ENCODE assay signal across 1 cellular context in the genomic region with DNA sequence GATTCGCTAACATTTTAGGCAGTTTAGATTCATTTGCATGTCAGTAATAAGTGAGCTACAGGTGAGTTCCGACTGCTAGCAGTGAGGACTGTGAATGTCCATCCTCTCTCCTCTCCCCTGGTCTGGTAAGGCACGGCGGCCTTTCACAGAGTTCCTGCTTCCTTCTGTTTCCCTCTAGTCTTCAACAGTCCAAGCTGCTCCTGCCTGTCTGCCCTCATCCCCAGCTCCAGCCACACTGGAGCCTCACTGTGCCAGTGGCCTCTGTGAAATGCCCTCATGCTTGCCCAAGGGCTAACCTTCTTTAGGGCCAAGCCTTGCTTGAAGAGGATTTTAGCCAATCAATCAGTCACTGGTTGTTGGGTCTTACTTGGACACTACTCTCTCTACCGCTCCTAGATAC.
TF ChIP-seq lines count a peak whose summit lies in the region.

No MANE protein-coding gene starts in this region.

TF ChIP-seq in IMR-90, 13 proteins besides CTCF, POLR2A, EP300 and RAD21:
- no peak for TF ChIP-seq BHLHE40 (IDR thresholded peaks at IDR 0.05; ENCODE audit: low read depth, low read length)
- no peak for TF ChIP-seq RCOR1 (IDR thresholded peaks at IDR 0.05; ENCODE audit: insufficient replicate concordance, low read length)
- TF ChIP-seq, protein P1, sequence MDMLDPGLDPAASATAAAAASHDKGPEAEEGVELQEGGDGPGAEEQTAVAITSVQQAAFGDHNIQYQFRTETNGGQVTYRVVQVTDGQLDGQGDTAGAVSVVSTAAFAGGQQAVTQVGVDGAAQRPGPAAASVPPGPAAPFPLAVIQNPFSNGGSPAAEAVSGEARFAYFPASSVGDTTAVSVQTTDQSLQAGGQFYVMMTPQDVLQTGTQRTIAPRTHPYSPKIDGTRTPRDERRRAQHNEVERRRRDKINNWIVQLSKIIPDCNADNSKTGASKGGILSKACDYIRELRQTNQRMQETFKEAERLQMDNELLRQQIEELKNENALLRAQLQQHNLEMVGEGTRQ (IDR thresholded peaks at IDR 0.05; ENCODE audit: low read depth, low read length): no peak
- TF ChIP-seq MXI1 (IDR thresholded peaks at IDR 0.05; ENCODE audit: borderline replicate concordance, low read depth, low read length): no peak
- no peak for TF ChIP-seq CEBPB (IDR thresholded peaks at IDR 0.05; ENCODE audit: low read depth, low read length)
- TF ChIP-seq CHD1 (IDR thresholded peaks at IDR 0.05; ENCODE audit: low read depth, low read length): no peak
- TF ChIP-seq NFE2L2 (IDR thresholded peaks at IDR 0.05; ENCODE audit: low read depth, low read length): no peak
